In the genomic region with DNA sequence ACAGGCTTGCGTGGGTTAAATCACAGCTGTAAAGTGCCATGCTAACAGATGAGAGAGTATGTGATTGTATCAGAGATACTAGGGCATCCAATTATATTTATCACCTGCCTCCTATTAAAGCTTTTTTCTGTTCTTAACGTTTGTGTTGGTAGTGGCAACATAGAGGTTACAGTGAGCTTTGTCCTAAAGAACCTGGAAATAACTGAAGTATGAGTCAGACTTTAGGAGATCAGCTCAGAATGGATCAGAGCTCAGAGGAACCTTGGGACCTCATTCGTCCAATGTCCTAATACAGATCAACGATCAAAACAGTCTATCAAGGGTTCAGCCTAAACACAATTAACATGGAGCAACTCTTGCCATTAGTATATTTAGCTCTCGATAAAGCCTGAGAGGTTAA, we compare ENCODE assay signal across 19 cellular contexts.
"Had no signal": no experiment of that assay in that cellular context is flagged by ENCODE, and none has a peak within 500 bp of the region (broad histone marks: within the 10 kb centered on the region; RNA-seq: fewer than 3 reads in every experiment).

No MANE protein-coding gene starts in this region.

- DNase-seq: activated gamma-delta T cell treated with Interleukin-2 at 50 U/mL for 16 hours; activated T-cell treated with anti-CD3 and anti-CD28 coated beads, Interleukin-2, amount 50 U/mL, for 1 hour; effector CD4-positive, alpha-beta T cell; foreskin keratinocyte; midbrain; ovary; right cardiac atrium; stimulated activated CD4-positive, alpha-beta T cell treated with anti-CD3 and anti-CD28 coated beads, Interleukin-1b, Interleukin-23, amount 100 ng/mL, for 48 hours; stomach; T-helper 9 cell; transverse colon; uterus had no signal

- H3K4me1 ChIP-seq: foreskin keratinocyte, prostate gland, stomach, transverse colon, uterus had no signal

- FAIRE-seq: endometrium, keratinocyte had no signal

- H3K27ac ChIP-seq: foreskin keratinocyte, neutrophil, ovary, prostate gland, stomach, transverse colon, uterus had no signal

- H3K9me3 ChIP-seq: ovary, prostate gland, uterus had no signal

- H3K4me3 ChIP-seq: lung, ovary, prostate gland, stomach, transverse colon, uterus had no signal

- H3K27me3 ChIP-seq: foreskin keratinocyte, neutrophil, ovary, stomach, transverse colon, uterus had no signal

- H3K36me3 ChIP-seq: neutrophil, ovary, prostate gland, stomach, transverse colon, uterus had no signal

- ATAC-seq: foreskin keratinocyte; right cardiac atrium; stimulated activated effector memory CD8-positive, alpha-beta T cell treated with anti-CD3 and anti-CD28 coated beads, Interleukin-12 subunit alpha, Interleukin-12 subunit beta, amount 100 ng/mL, for 72 hours; WTC11 had no signal
